8 cellular contexts compared by ENCODE assay signal in genomic region chr6:69796627-69797390, GRCh38. TPM values are rescaled to one million over a fixed set of nuclear protein-coding genes. Genes with fewer than 3 reads are reported as not detected.
DNase-seq lines count a peak whose midpoint lies in the region; ATAC-seq, FAIRE-seq and TF ChIP-seq lines count a peak whose summit lies in the region.

Gene LMBRD1 (minus strand): TSS chr6:69797010. CDS start chr6:69796881, 129 bp downstream.

- peaks cover 49% of the 10 kb centered on the region for H3K4me1 ChIP-seq in Karpas-422 (ENCODE audit: low read length)
- peaks cover 4 to 38% (median 5%) of the 10 kb centered on the region in 3 donors for H3K4me1 ChIP-seq in esophagus squamous epithelium

- intact Hi-C loops in esophagus squamous epithelium (cut with DNase I), result no loop called here

- H3K9ac ChIP-seq in Karpas-422 (ENCODE audit: low read length), result peak within 1 kb of the TSS; percentile 79

- TF ChIP-seq CTCF in esophagus squamous epithelium (IDR thresholded peaks at IDR 0.05), result peak; percentile 67 to 92 (median 78)

- FAIRE-seq in RCC 7860 (lab: Jason Lieb, UNC), result no peak

- H3K9me3 ChIP-seq in Karpas-422 (ENCODE audit: low read length), result no peaks in the 10 kb centered on the region
- no peaks in the 10 kb centered on the region for H3K9me3 ChIP-seq in esophagus squamous epithelium

- H4K20me1 ChIP-seq in Karpas-422 (ENCODE audit: insufficient read depth, low read depth, low read length), result no peaks in the 10 kb centered on the region

- H3K36me3 ChIP-seq in Karpas-422 (ENCODE audit: insufficient read depth, low read length) (no peaks in the 10 kb centered on the region), esophagus squamous epithelium (no peaks in the 10 kb centered on the region)

- DNase-seq in Daoy (ENCODE audit: low read depth) (peak; percentile 98), Karpas-422 (peak; percentile 98), RCC 7860 (ENCODE audit: low spot score) (peak; percentile 86), activated T-helper 1 cell treated with Interleukin-2 at 50 U/mL for 16 hours (ENCODE audit: low read depth) (peak; percentile 98), esophagus squamous epithelium (lab: John Stamatoyannopoulos, UW) (peak; percentile 88), myocyte (ENCODE audit: low read depth) (peak; percentile 95)
- DNase-seq in stimulated activated CD8-positive, alpha-beta memory T cell treated with anti-CD3 and anti-CD28 coated beads, Interleukin-7, amount 100 ng/mL, for 48 hours (ENCODE audit: extremely low read depth in 1 of 2, low read depth in 1 of 2), result peak; percentile 95

- WGBS in esophagus squamous epithelium, 2 donors, result 3 to 4% methylated on average over 4 to 9 of the region's 40 CpGs

- no peaks in the 10 kb centered on the region for H3K9me2 ChIP-seq in Karpas-422 (replicated peaks; ENCODE audit: insufficient read depth, low read length)

- TF ChIP-seq POLR2A in esophagus squamous epithelium (IDR thresholded peaks at IDR 0.05), result peak in 1 of 4 donors; percentile 13

- H3K27me3 ChIP-seq in Karpas-422 (ENCODE audit: low read length), result no peaks in the 10 kb centered on the region
- H3K27me3 ChIP-seq in esophagus squamous epithelium, result no peaks in the 10 kb centered on the region

- peak; percentile 90 for ATAC-seq in GM21825 (IDR thresholded peaks at IDR 0.05; ENCODE audit: unreplicated experiment)

- peaks cover 48% of the 10 kb centered on the region for H3K79me2 ChIP-seq in Karpas-422 (ENCODE audit: low read length)

- H2AFZ ChIP-seq in Karpas-422 (ENCODE audit: low read length), result peak within 1 kb of the TSS; percentile 63; the same call in 1 of the 2 replicates

- H3K4me3 ChIP-seq in Karpas-422 (ENCODE audit: low read length), result peak within 1 kb of the TSS; percentile 65
- peak within 1 kb of the TSS; percentile 84 to 98 (median 92) for H3K4me3 ChIP-seq in esophagus squamous epithelium

- H3K27ac ChIP-seq in Karpas-422 (ENCODE audit: low read length) (peak within 1 kb of the TSS; percentile 76), esophagus squamous epithelium (peak within 1 kb of the TSS; percentile 96 to 99 (median 97))

- H3K4me2 ChIP-seq in Karpas-422 (ENCODE audit: low read depth, low read length, poor library complexity, severe bottlenecking), result peak within 1 kb of the TSS; percentile 82

RNA-seq across cellular contexts. Expression of gene LMBRD1, which starts in this region (rescaled TPM):
- total RNA-seq in Daoy (2014; rRNA removed; shearing (Covaris generic)), result 12.0 and 15.5 TPM in 2 replicates
- total RNA-seq in Karpas-422 (2014; rRNA removed; shearing (Covaris generic); ENCODE audit: low replicate concordance), result 23.5 and 53.6 TPM in 2 replicates
- total RNA-seq in esophagus squamous epithelium (10 to 100 TPM; 23.0 to 50.6 (median 41.1) TPM), myocyte (37.3 and 43.8 TPM in 2 replicates)
- 26.3 TPM for polyA plus RNA-seq in myocyte (2012)

Comparison
In these comparisons a context has a peak if more than half of its experiments do, and no peak if none do; other contexts are left out.
1. Peak in every context shown above with its lines: DNase-seq, ATAC-seq, H3K4me3 ChIP-seq and H3K27ac ChIP-seq.